In genomic region chr16:78955206-78955605, GRCh38 we compare ENCODE assay signal across 25 cellular contexts.
"Had no signal": no experiment of that assay in that cellular context is flagged by ENCODE, and none has a peak within 500 bp of the region (broad histone marks: within the 10 kb centered on the region; RNA-seq: fewer than 3 reads in every experiment).

No MANE protein-coding gene starts in this region.

- H3K27me3 Mint-ChIP-seq: activated naive CD4-positive, alpha-beta T cell treated with anti-CD3 and anti-CD28 coated beads, Interleukin-2, amount 10 ng/mL, durations not matched to agents 7 days and 5 days; activated naive CD8-positive, alpha-beta T cell treated with anti-CD3 and anti-CD28 coated beads, Interleukin-2, amount 10 ng/mL, durations not matched to agents 7 days and 5 days; brain had no signal

- H3K36me3 ChIP-seq: ascending aorta, cardiac muscle cell, colonic mucosa, left ventricle myocardium inferior, tibial nerve had no signal

- H3K27ac Mint-ChIP-seq: activated naive CD4-positive, alpha-beta T cell treated with anti-CD3 and anti-CD28 coated beads, Interleukin-2, amount 10 ng/mL, durations not matched to agents 7 days and 5 days; activated naive CD8-positive, alpha-beta T cell treated with anti-CD3 and anti-CD28 coated beads, Interleukin-2, amount 10 ng/mL, durations not matched to agents 7 days and 5 days; activated T-helper 1 cell treated with anti-CD3 and anti-CD28 coated beads, Interleukin-12 subunit alpha, Interleukin-12 subunit beta, Interleukin-2, Interleukin-4 antibody, amounts not matched to agents 30 ng/mL and 10 ng/mL and 1 ng/mL, durations not matched to agents 14 hours and 24 hours and 36 hours; brain; natural killer cell treated with Interleukin-12 subunit alpha and Interleukin-12 subunit beta and Interleukin-15 and Interleukin-18, amount 100 ng/mL, for 72 hours had no signal

- H3K4me3 ChIP-seq: ascending aorta, cardiac muscle cell, colonic mucosa, hepatocyte, left ventricle myocardium inferior, mucosa of descending colon, skin epidermis, tibial nerve had no signal

- H2AFZ ChIP-seq: hepatocyte had no signal

- H3K27me3 ChIP-seq: ascending aorta, cardiac muscle cell, colonic mucosa, hepatocyte, tibial nerve had no signal

- ATAC-seq: mucosa of descending colon; natural killer cell treated with Interleukin-12 subunit alpha and Interleukin-12 subunit beta and Interleukin-15 and Interleukin-18, amount 100 ng/mL, for 72 hours; sciatic nerve had no signal

- H3K4me1 Mint-ChIP-seq: activated naive CD8-positive, alpha-beta T cell treated with anti-CD3 and anti-CD28 coated beads, Interleukin-2, amount 10 ng/mL, durations not matched to agents 7 days and 5 days had no signal

- H3K4me3 Mint-ChIP-seq: activated naive CD4-positive, alpha-beta T cell treated with anti-CD3 and anti-CD28 coated beads, Interleukin-2, amount 10 ng/mL, durations not matched to agents 7 days and 5 days; activated naive CD8-positive, alpha-beta T cell treated with anti-CD3 and anti-CD28 coated beads, Interleukin-2, amount 10 ng/mL, durations not matched to agents 7 days and 5 days; activated T-helper 1 cell treated with anti-CD3 and anti-CD28 coated beads, Interleukin-12 subunit alpha, Interleukin-12 subunit beta, Interleukin-2, Interleukin-4 antibody, amounts not matched to agents 30 ng/mL and 10 ng/mL and 1 ng/mL, durations not matched to agents 14 hours and 24 hours and 36 hours; brain; natural killer cell treated with Interleukin-12 subunit alpha and Interleukin-12 subunit beta and Interleukin-15 and Interleukin-18, amount 100 ng/mL, for 72 hours had no signal

- H3K4me1 ChIP-seq: ascending aorta, colonic mucosa, left ventricle myocardium inferior, tibial nerve had no signal

- H3K27ac ChIP-seq: ascending aorta, cardiac muscle cell, colonic mucosa, hepatocyte, left ventricle myocardium inferior, skin epidermis, tibial nerve, VCaP had no signal

- H3K9me3 Mint-ChIP-seq: activated T-helper 1 cell treated with anti-CD3 and anti-CD28 coated beads, Interleukin-12 subunit alpha, Interleukin-12 subunit beta, Interleukin-2, Interleukin-4 antibody, amounts not matched to agents 30 ng/mL and 10 ng/mL and 1 ng/mL, durations not matched to agents 14 hours and 24 hours and 36 hours; brain; natural killer cell treated with Interleukin-12 subunit alpha and Interleukin-12 subunit beta and Interleukin-15 and Interleukin-18, amount 100 ng/mL, for 72 hours had no signal

- H3K4me2 ChIP-seq: hepatocyte had no signal

- H3K9me3 ChIP-seq: ascending aorta, colonic mucosa, left ventricle myocardium inferior, mucosa of descending colon, tibial nerve had no signal

- DNase-seq: activated CD4-positive, alpha-beta T cell treated with anti-CD3 and anti-CD28 coated beads, Interleukin-2, amount 50 U/mL, for 1 hour; activated gamma-delta T cell; activated naive CD4-positive, alpha-beta T cell treated with anti-CD3 and anti-CD28 coated beads, Interleukin-2, amount 10 ng/mL, durations not matched to agents 7 days and 5 days; activated naive CD8-positive, alpha-beta T cell treated with anti-CD3 and anti-CD28 coated beads, Interleukin-2, amount 10 ng/mL, durations not matched to agents 7 days and 5 days; activated T-cell treated with anti-CD3 and anti-CD28 coated beads for 4 hours; cerebellar nuclear complex; colonic mucosa; effector memory CD4-positive, alpha-beta T cell; glutamatergic neuron; islet precursor cell; left ventricle myocardium inferior; mucosa of descending colon; posterior cingulate gyrus; stimulated activated CD4-positive, alpha-beta T cell treated with anti-CD3 and anti-CD28 coated beads, Interleukin-12 subunit alpha, Interleukin-12 subunit beta, amount 100 ng/mL, for 4 hours; stimulated activated naive CD4-positive, alpha-beta T cell treated with Interleukin-2 at 50 U/mL for 16 hours had no signal

- H3K36me3 Mint-ChIP-seq: activated naive CD4-positive, alpha-beta T cell treated with anti-CD3 and anti-CD28 coated beads, Interleukin-2, amount 10 ng/mL, durations not matched to agents 7 days and 5 days; brain; natural killer cell treated with Interleukin-12 subunit alpha and Interleukin-12 subunit beta and Interleukin-15 and Interleukin-18, amount 100 ng/mL, for 72 hours had no signal
